Comparison of ENCODE assay signal across 28 cellular contexts in genomic region chr13:51926528-51926885, GRCh38.
"Had no signal": no experiment of that assay in that cellular context is flagged by ENCODE, and none has a peak within 500 bp of the region (broad histone marks: within the 10 kb centered on the region; RNA-seq: fewer than 3 reads in every experiment).

No MANE protein-coding gene starts in this region.

- ATAC-seq: effector memory CD8-positive, alpha-beta T cell; esophagus mucosa; gastrocnemius medialis; gastroesophageal sphincter had no signal

- H3K4me1 ChIP-seq: colonic mucosa, esophagus muscularis mucosa, esophagus squamous epithelium, foreskin keratinocyte, gastroesophageal sphincter had no signal

- H3K27ac Mint-ChIP-seq: dendritic cell treated with granulocyte-macrophage colony-stimulating factor and Interleukin-4, amounts not matched to agents 40 ng/mL and 50 ng/mL, for 4 days; effector memory CD8-positive, alpha-beta T cell; endodermal cell had no signal

- H3K4me3 ChIP-seq: colonic mucosa, coronary artery, dorsolateral prefrontal cortex, esophagus muscularis mucosa, esophagus squamous epithelium, gastrocnemius medialis, gastroesophageal sphincter, heart left ventricle, heart right ventricle had no signal

- H3K27me3 ChIP-seq: colonic mucosa, dorsolateral prefrontal cortex, esophagus muscularis mucosa, esophagus squamous epithelium, foreskin keratinocyte, gastrocnemius medialis, gastroesophageal sphincter, heart left ventricle, heart right ventricle had no signal

- H3K9me3 ChIP-seq: colonic mucosa, esophagus muscularis mucosa, esophagus squamous epithelium, gastrocnemius medialis, gastroesophageal sphincter, heart left ventricle, heart right ventricle had no signal

- FAIRE-seq: colon, endometrium, endothelial cell of umbilical vein, frontal cortex had no signal

- H3K4me3 Mint-ChIP-seq: dendritic cell treated with granulocyte-macrophage colony-stimulating factor and Interleukin-4, amounts not matched to agents 40 ng/mL and 50 ng/mL, for 4 days; effector memory CD8-positive, alpha-beta T cell; endodermal cell had no signal

- H3K4me1 Mint-ChIP-seq: endodermal cell had no signal

- H3K36me3 ChIP-seq: colonic mucosa, esophagus squamous epithelium had no signal

- DNase-seq: colonic mucosa; cortex of kidney; dermis blood vessel endothelial cell; dorsolateral prefrontal cortex; effector CD4-positive, alpha-beta T cell; effector CD8-positive, alpha-beta T cell; effector memory CD4-positive, alpha-beta T cell; effector memory CD8-positive, alpha-beta T cell; endodermal cell; erythroblast; esophagus squamous epithelium; foreskin fibroblast; foreskin keratinocyte; foreskin melanocyte; gastrocnemius medialis; glutamatergic neuron; heart left ventricle; heart right ventricle had no signal

- H3K27ac ChIP-seq: colonic mucosa, coronary artery, dorsolateral prefrontal cortex, epithelial cell of prostate, esophagus muscularis mucosa, esophagus squamous epithelium, foreskin keratinocyte, gastrocnemius medialis, gastroesophageal sphincter, heart left ventricle, heart right ventricle had no signal

- H3K9me3 Mint-ChIP-seq: dendritic cell treated with granulocyte-macrophage colony-stimulating factor and Interleukin-4, amounts not matched to agents 40 ng/mL and 50 ng/mL, for 4 days; effector memory CD8-positive, alpha-beta T cell; endodermal cell had no signal
